Comparison of ENCODE assay signal across 16 cellular contexts in genomic region chr3:119783883-119784282, GRCh38. TPM values are rescaled to one million over a fixed set of nuclear protein-coding genes. Genes with fewer than 3 reads are reported as not detected.
"Had no signal": no experiment of that assay in that cellular context is flagged by ENCODE, and none has a peak within 500 bp of the region (broad histone marks: within the 10 kb centered on the region; RNA-seq: fewer than 3 reads in every experiment).

No MANE protein-coding gene starts in this region.

- H3K4me3 ChIP-seq: mucosa of descending colon, tibial artery, vagina had no signal

- DNase-seq: activated effector memory CD4-positive, alpha-beta T cell treated with anti-CD3 and anti-CD28 coated beads, Interleukin-2, amount 50 U/mL, for 16 hours; activated T-cell treated with anti-CD3 and anti-CD28 coated beads, Interleukin-2, amount 50 U/mL, for 1 hour; amygdala; brain microvascular endothelial cell; cerebellar nuclear complex; glutamatergic neuron; left colon; mammary epithelial cell; mucosa of descending colon; natural killer cell; occipital lobe; right cardiac atrium; tibial artery had no signal

- H3K9me3 ChIP-seq: mucosa of descending colon, tibial artery, vagina had no signal

- H3K4me1 ChIP-seq: tibial artery, vagina had no signal

- ATAC-seq: activated naive CD4-positive, alpha-beta T cell treated with anti-CD3 and anti-CD28 coated beads, Interleukin-2, amount 50 U/mL, for 72 hours; left colon; mucosa of descending colon; natural killer cell; right cardiac atrium; stimulated activated effector memory CD8-positive, alpha-beta T cell treated with anti-CD3 and anti-CD28 coated beads, Interleukin-12 subunit alpha, Interleukin-12 subunit beta, amount 100 ng/mL, for 72 hours had no signal

- H3K27me3 ChIP-seq: brain microvascular endothelial cell, tibial artery, vagina had no signal

- H3K36me3 ChIP-seq: brain microvascular endothelial cell, tibial artery, vagina had no signal

- H3K27ac ChIP-seq: brain microvascular endothelial cell, tibial artery, vagina had no signal

RNA-seq across cellular contexts. Expression of gene NR1I2, which starts 2.0 kb away (rescaled TPM):
- total RNA-seq: mammary epithelial cell, vagina had no signal
- polyA plus RNA-seq: mammary epithelial cell had no signal
